In genomic region chr22:27110985-27111451, GRCh38 we compare ENCODE assay signal across 13 cellular contexts.
DNase-seq lines count a peak whose midpoint lies in the region; ATAC-seq, FAIRE-seq and TF ChIP-seq lines count a peak whose summit lies in the region.
"Had no signal": no experiment of that assay in that cellular context is flagged by ENCODE, and none has a peak within 500 bp of the region (broad histone marks: within the 10 kb centered on the region; RNA-seq: fewer than 3 reads in every experiment).

No MANE protein-coding gene starts in this region.

- DNase-seq in A549 (ENCODE audit: low read depth in 1 of 2, low spot score in 1 of 2) (peak; percentile 38 to 78), astrocyte of the spinal cord (ENCODE audit: low read depth, low spot score) (peak; percentile 74), kidney tubule cell (ENCODE audit: low spot score) (peak; percentile 45), stomach (no peak), mucosa of gallbladder (ENCODE audit: low spot score) (no peak), UCSD-AML1 (lab: John Stamatoyannopoulos, UW; ENCODE audit: unreplicated experiment) (no peak)
- DNase-seq: caudate nucleus; left cardiac atrium; NCI-H2081 treated with DMSO at 0.1 percent for 48 hours; stimulated activated CD4-positive, alpha-beta T cell treated with anti-CD3 and anti-CD28 coated beads, Interleukin-4, amount 100 ng/mL, for 4 hours had no signal

- no peak overlapping the region for H3K4me3 ChIP-seq in A549
- H3K4me3 ChIP-seq in HUES6 (ENCODE audit: low read depth, low read length): no peak overlapping the region
- no peak overlapping the region for H3K4me3 ChIP-seq in astrocyte of the spinal cord (ENCODE audit: low read depth, low read length)
- H3K4me3 ChIP-seq in stomach: no peak overlapping the region
- H3K4me3 ChIP-seq: prostate gland had no signal

- in situ Hi-C loops in astrocyte of the spinal cord (cut with HindIII; ENCODE audit: low sequenced_read_pairs): no loop called here

- H3K27ac ChIP-seq in A549 (peak overlapping the region; percentile 94 to 96), HUES6 (ENCODE audit: low read depth, low read length) (no peak overlapping the region), stomach (no peak overlapping the region)
- H3K27ac ChIP-seq: prostate gland had no signal

- H3K9me3 ChIP-seq in A549: no peaks in the 10 kb centered on the region
- no peaks in the 10 kb centered on the region for H3K9me3 ChIP-seq in HUES6 (ENCODE audit: control insufficient read depth, insufficient read depth, low read depth, low read length)
- no peaks in the 10 kb centered on the region for H3K9me3 ChIP-seq in stomach
- H3K9me3 ChIP-seq: prostate gland had no signal

- H3K4me1 ChIP-seq in A549: peaks cover 87% of the 10 kb centered on the region
- peaks cover 17% of the 10 kb centered on the region for H3K4me1 ChIP-seq in HUES6 (ENCODE audit: control insufficient read depth, insufficient read depth, low read length)
- H3K4me1 ChIP-seq in stomach: peaks cover 23 to 80% (median 46%) of the 10 kb centered on the region in 4 donors
- H3K4me1 ChIP-seq: prostate gland had no signal

- TF ChIP-seq CTCF in A549 (IDR thresholded peaks at IDR 0.05) (0 out of 3 replicates have a peak, but pooled peaks have one; percentile 17), astrocyte of the spinal cord (IDR thresholded peaks at IDR 0.05; ENCODE audit: low read depth, low read length) (no peak), stomach (IDR thresholded peaks at IDR 0.05) (no peak)

- intact Hi-C loops in stomach (cut with DNase I; ENCODE audit: low total_unique reads): no loop called here

- H3K9ac ChIP-seq in HUES6 (ENCODE audit: low read length): peak overlapping the region; percentile 38

- H3K36me3 ChIP-seq in HUES6 (ENCODE audit: control insufficient read depth, insufficient read depth, low read length): no peaks in the 10 kb centered on the region
- H3K36me3 ChIP-seq in stomach: no peaks in the 10 kb centered on the region
- H3K36me3 ChIP-seq: prostate gland had no signal

- peak overlapping the region; percentile 57 for H3K4me2 ChIP-seq in A549

- no peak for FAIRE-seq in A549 (lab: Jason Lieb, UNC)

- POLR2A ChIA-PET in A549 (lab: Yijun Ruan, JAX): interaction anchor here (1.1 kb wide), 1 partner anchor 438 kb away, joined by 3 read pairs; no protein-coding TSS in a partner anchor

- TF ChIP-seq RAD21 in A549 (conservative IDR thresholded peaks at IDR 0.05 in 1 of 2, IDR thresholded peaks at IDR 0.05 in 1 of 2): peak; percentile 54 to 58

- CTCF ChIA-PET in A549 (lab: Yijun Ruan, JAX): interaction anchor here (0.7 to 1.5 kb wide), 6 partner anchors 26 to 433 kb away, joined by 3 to 6 read pairs (median 3); no protein-coding TSS in a partner anchor

- TF ChIP-seq EP300 in A549 (IDR thresholded peaks at IDR 0.05): peak; percentile 73 to 84; a peak in 3 of 5 replicates
- TF ChIP-seq EP300 in stomach (IDR thresholded peaks at IDR 0.05): no peak

- H3K27me3 ChIP-seq in HUES6 (ENCODE audit: control insufficient read depth, insufficient read depth, low read length): no peaks in the 10 kb centered on the region
- H3K27me3 ChIP-seq in stomach: no peaks in the 10 kb centered on the region

- TF ChIP-seq POLR2A in A549 (IDR thresholded peaks at IDR 0.05; ENCODE audit: low read length): no peak
- no peak for TF ChIP-seq POLR2A in stomach (IDR thresholded peaks at IDR 0.05)

- peak; percentile 39 to 71; a peak in 4 of 6 replicates for ATAC-seq in A549
- ATAC-seq in GM18873 (IDR thresholded peaks at IDR 0.05; ENCODE audit: low FRiP score, unreplicated experiment): no peak

- 0% methylated on average over 5 of the region's 8 CpGs for WGBS in A549 (ENCODE audit: missing lambda C conversion rate)
- WGBS in stomach, 5 donors: 29 to 53% (median 39%) methylated on average over 8 of the region's 8 CpGs

TF ChIP-seq in A549, 52 proteins besides CTCF, POLR2A, EP300 and RAD21 (continues in another document):
- no peak for TF ChIP-seq EHF (CRISPR knock-in tag; IDR thresholded peaks at IDR 0.05)
- no peak for TF ChIP-seq KDM1A (IDR thresholded peaks at IDR 0.05; ENCODE audit: low read depth)
- peak; percentile 79 for TF ChIP-seq JUNB (IDR thresholded peaks at IDR 0.05)
- TF ChIP-seq POLR2AphosphoS2 (conservative IDR thresholded peaks at IDR 0.05; ENCODE audit: low read length): no peak
- TF ChIP-seq RFX5 (IDR thresholded peaks at IDR 0.05): no peak
- TF ChIP-seq, protein P1, sequence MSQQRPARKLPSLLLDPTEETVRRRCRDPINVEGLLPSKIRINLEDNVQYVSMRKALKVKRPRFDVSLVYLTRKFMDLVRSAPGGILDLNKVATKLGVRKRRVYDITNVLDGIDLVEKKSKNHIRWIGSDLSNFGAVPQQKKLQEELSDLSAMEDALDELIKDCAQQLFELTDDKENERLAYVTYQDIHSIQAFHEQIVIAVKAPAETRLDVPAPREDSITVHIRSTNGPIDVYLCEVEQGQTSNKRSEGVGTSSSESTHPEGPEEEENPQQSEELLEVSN (IDR thresholded peaks at IDR 0.05; ENCODE audit: borderline replicate concordance, low read depth): no peak
- TF ChIP-seq ZFP36 (IDR thresholded peaks at IDR 0.05; ENCODE audit: borderline replicate concordance, partially characterized antibody): no peak
- no peak for TF ChIP-seq RARB (CRISPR knock-in tag; IDR thresholded peaks at IDR 0.05)
- TF ChIP-seq RNF2 (IDR thresholded peaks at IDR 0.05; ENCODE audit: borderline replicate concordance, low read depth): no peak
- TF ChIP-seq SMC3 (IDR thresholded peaks at IDR 0.05): peak; percentile 51
- TF ChIP-seq FOSB (CRISPR knock-in tag; IDR thresholded peaks at IDR 0.05): no peak
- TF ChIP-seq ZC3H11A (IDR thresholded peaks at IDR 0.05): no peak
- no peak for TF ChIP-seq KDM5A (IDR thresholded peaks at IDR 0.05)
- TF ChIP-seq MYC (IDR thresholded peaks at IDR 0.05; ENCODE audit: borderline replicate concordance, low read length): no peak
- no peak for TF ChIP-seq NFE2L2 (conservative IDR thresholded peaks at IDR 0.05; ENCODE audit: low read length)
- no peak for TF ChIP-seq HOXB13 (CRISPR knock-in tag; IDR thresholded peaks at IDR 0.05; ENCODE audit: low read depth)
- TF ChIP-seq HEYL (CRISPR knock-in tag; IDR thresholded peaks at IDR 0.05): no peak
- TF ChIP-seq SREBF2 (IDR thresholded peaks at IDR 0.05): no peak
- TF ChIP-seq, protein P2, sequence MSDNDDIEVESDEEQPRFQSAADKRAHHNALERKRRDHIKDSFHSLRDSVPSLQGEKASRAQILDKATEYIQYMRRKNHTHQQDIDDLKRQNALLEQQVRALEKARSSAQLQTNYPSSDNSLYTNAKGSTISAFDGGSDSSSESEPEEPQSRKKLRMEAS (IDR thresholded peaks at IDR 0.05): peak; percentile 56; the same call in 1 of the 2 replicates
- TF ChIP-seq, protein P3, sequence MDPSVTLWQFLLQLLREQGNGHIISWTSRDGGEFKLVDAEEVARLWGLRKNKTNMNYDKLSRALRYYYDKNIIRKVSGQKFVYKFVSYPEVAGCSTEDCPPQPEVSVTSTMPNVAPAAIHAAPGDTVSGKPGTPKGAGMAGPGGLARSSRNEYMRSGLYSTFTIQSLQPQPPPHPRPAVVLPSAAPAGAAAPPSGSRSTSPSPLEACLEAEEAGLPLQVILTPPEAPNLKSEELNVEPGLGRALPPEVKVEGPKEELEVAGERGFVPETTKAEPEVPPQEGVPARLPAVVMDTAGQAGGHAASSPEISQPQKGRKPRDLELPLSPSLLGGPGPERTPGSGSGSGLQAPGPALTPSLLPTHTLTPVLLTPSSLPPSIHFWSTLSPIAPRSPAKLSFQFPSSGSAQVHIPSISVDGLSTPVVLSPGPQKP (IDR thresholded peaks at IDR 0.05; ENCODE audit: low read depth, low read length): no peak
- TF ChIP-seq HDAC2 (IDR thresholded peaks at IDR 0.05): no peak
- no peak for TF ChIP-seq ZNF302 (CRISPR knock-in tag; IDR thresholded peaks at IDR 0.05)
- no peak for TF ChIP-seq USF2 (IDR thresholded peaks at IDR 0.05)
- TF ChIP-seq BHLHE40 (IDR thresholded peaks at IDR 0.05; ENCODE audit: low read depth, low read length): no peak
- no peak for TF ChIP-seq PHF8 (IDR thresholded peaks at IDR 0.05; ENCODE audit: borderline replicate concordance, low read depth)
- TF ChIP-seq ESRRA (IDR thresholded peaks at IDR 0.05; ENCODE audit: borderline replicate concordance, low read length): no peak
- peak in 1 of 2 experiments; percentile 24; a peak in 1 of 4 replicates for TF ChIP-seq CEBPB (IDR thresholded peaks at IDR 0.05)
- TF ChIP-seq CBX2 (IDR thresholded peaks at IDR 0.05; ENCODE audit: borderline replicate concordance, low read depth): no peak
- no peak for TF ChIP-seq MAFK (IDR thresholded peaks at IDR 0.05; ENCODE audit: partially characterized antibody)
- TF ChIP-seq ATOH8 (CRISPR knock-in tag; IDR thresholded peaks at IDR 0.05; ENCODE audit: low read depth): no peak
- no peak for TF ChIP-seq CHD4 (IDR thresholded peaks at IDR 0.05; ENCODE audit: borderline replicate concordance)
- TF ChIP-seq, protein P4, sequence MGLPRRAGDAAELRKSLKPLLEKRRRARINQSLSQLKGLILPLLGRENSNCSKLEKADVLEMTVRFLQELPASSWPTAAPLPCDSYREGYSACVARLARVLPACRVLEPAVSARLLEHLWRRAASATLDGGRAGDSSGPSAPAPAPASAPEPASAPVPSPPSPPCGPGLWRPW (IDR thresholded peaks at IDR 0.05): no peak
- peak; percentile 91 for TF ChIP-seq GATA3 (IDR thresholded peaks at IDR 0.05; ENCODE audit: borderline replicate concordance)
- no peak for TF ChIP-seq CBX8 (IDR thresholded peaks at IDR 0.05)
- TF ChIP-seq FOXS1 (CRISPR knock-in tag; IDR thresholded peaks at IDR 0.05): no peak
- no peak for TF ChIP-seq ZSCAN20 (CRISPR knock-in tag; IDR thresholded peaks at IDR 0.05)

Comparison
In these comparisons a context has a peak if more than half of its experiments do, and no peak if none do; other contexts are left out.
1. DNase-seq: peak in A549 (2 of 2), astrocyte of the spinal cord (single experiment) and kidney tubule cell (single experiment); none in stomach (single experiment), mucosa of gallbladder (single experiment) and UCSD-AML1 (single experiment).
2. H3K27ac ChIP-seq: peak in A549 (2 of 2); none in HUES6 (single experiment) and stomach (0 of 5).